ENCODE assay signal across 29 cellular contexts in genomic region chr9:114559830-114560520, GRCh38. TPM values are rescaled to one million over a fixed set of nuclear protein-coding genes. Genes with fewer than 3 reads are reported as not detected.
DNase-seq lines count a peak whose midpoint lies in the region; ATAC-seq and TF ChIP-seq lines count a peak whose summit lies in the region.
"Had no signal": no experiment of that assay in that cellular context is flagged by ENCODE, and none has a peak within 500 bp of the region (broad histone marks: within the 10 kb centered on the region; RNA-seq: fewer than 3 reads in every experiment).

No MANE protein-coding gene starts in this region.

- no peaks in the 10 kb centered on the region for H3K36me3 Mint-ChIP-seq in progenitor cell of endocrine pancreas (ENCODE audit: insufficient read depth)
- H3K36me3 Mint-ChIP-seq: activated naive CD4-positive, alpha-beta T cell treated with anti-CD3 and anti-CD28 coated beads, Interleukin-2, amount 10 ng/mL, durations not matched to agents 7 days and 5 days had no signal

- H3K4me3 Mint-ChIP-seq in progenitor cell of endocrine pancreas (ENCODE audit: low read depth) = no peak overlapping the region
- H3K4me3 Mint-ChIP-seq: activated CD4-positive, alpha-beta T cell treated with anti-CD3 and anti-CD28 coated beads, Interleukin-2, amount 10 ng/mL, durations not matched to agents 7 days and 5 days; activated naive CD4-positive, alpha-beta T cell treated with anti-CD3 and anti-CD28 coated beads, Interleukin-2, amount 10 ng/mL, durations not matched to agents 7 days and 5 days; activated T-helper 1 cell treated with anti-CD3 and anti-CD28 coated beads, Interleukin-12 subunit alpha, Interleukin-12 subunit beta, Interleukin-2, Interleukin-4 antibody, amounts not matched to agents 30 ng/mL and 10 ng/mL and 1 ng/mL, durations not matched to agents 14 hours and 24 hours and 36 hours; CD4-positive, alpha-beta T cell; naive thymus-derived CD8-positive, alpha-beta T cell; T-helper 17 cell had no signal

- H3K9me3 ChIP-seq in heart left ventricle = peaks cover 0 to 4% (median 0%) of the 10 kb centered on the region in 12 donors
- H3K9me3 ChIP-seq: HAP-1, ovary, transverse colon had no signal

- H3K27me3 Mint-ChIP-seq in progenitor cell of endocrine pancreas = no peaks in the 10 kb centered on the region

- H3K27me3 ChIP-seq in heart left ventricle = peaks cover 0 to 16% (median 3%) of the 10 kb centered on the region in 9 donors
- H3K27me3 ChIP-seq: ovary, transverse colon had no signal

- intact Hi-C loops in heart left ventricle (cut with DNase I) = no loop called here

- H3K27ac ChIP-seq in heart left ventricle = no peak overlapping the region
- H3K27ac ChIP-seq: 22Rv1, ovary, SK-N-MC, transverse colon had no signal

- WGBS in heart left ventricle, 4 donors = 54 to 70% (median 62%) methylated on average over 2 of the region's 2 CpGs

- peak; percentile 33 for DNase-seq in DMS 273 (lab: John Stamatoyannopoulos, UW; ENCODE audit: unreplicated experiment)
- DNase-seq in DMS 273 treated with DMSO at 0.1 percent for 48 hours (lab: John Stamatoyannopoulos, UW) = no peak
- DNase-seq in NCI-H748 (lab: John Stamatoyannopoulos, UW; ENCODE audit: unreplicated experiment) = peak; percentile 81
- no peak for DNase-seq in progenitor cell of endocrine pancreas (ENCODE audit: low spot score, unreplicated experiment)
- no peak for DNase-seq in heart left ventricle
- no peak for DNase-seq in HuH-7.5 (ENCODE audit: low spot score)
- DNase-seq: activated CD4-positive, alpha-beta T cell treated with anti-CD3 and anti-CD28 coated beads, Interleukin-2, amount 10 ng/mL, durations not matched to agents 7 days and 5 days; activated naive CD4-positive, alpha-beta T cell treated with anti-CD3 and anti-CD28 coated beads, Interleukin-2, amount 10 ng/mL, durations not matched to agents 7 days and 5 days; amniotic stem cell; CD4-positive, alpha-beta T cell; DMS79 treated with DMSO at 0.1 percent for 48 hours; effector CD8-positive, alpha-beta T cell; foreskin melanocyte; naive thymus-derived CD8-positive, alpha-beta T cell; NCI-H1105 treated with DMSO at 0.1 percent for 48 hours; NCI-H2171; NCI-H524; ovary; RPMI8226; T-helper 17 cell; transverse colon had no signal

- no peak for TF ChIP-seq CTCF in progenitor cell of endocrine pancreas (IDR thresholded peaks at IDR 0.05; ENCODE audit: unreplicated experiment)
- no peak for TF ChIP-seq CTCF in heart left ventricle (IDR thresholded peaks at IDR 0.05)

- H3K36me3 ChIP-seq in heart left ventricle = no peaks in the 10 kb centered on the region
- H3K36me3 ChIP-seq: HAP-1, ovary, transverse colon had no signal

- no peak for TF ChIP-seq POLR2A in heart left ventricle (IDR thresholded peaks at IDR 0.05)

- peak overlapping the region; percentile 31 for H3K27ac Mint-ChIP-seq in progenitor cell of endocrine pancreas
- H3K27ac Mint-ChIP-seq: activated CD4-positive, alpha-beta T cell treated with anti-CD3 and anti-CD28 coated beads, Interleukin-2, amount 10 ng/mL, durations not matched to agents 7 days and 5 days; activated naive CD4-positive, alpha-beta T cell treated with anti-CD3 and anti-CD28 coated beads, Interleukin-2, amount 10 ng/mL, durations not matched to agents 7 days and 5 days; activated T-helper 1 cell treated with anti-CD3 and anti-CD28 coated beads, Interleukin-12 subunit alpha, Interleukin-12 subunit beta, Interleukin-2, Interleukin-4 antibody, amounts not matched to agents 30 ng/mL and 10 ng/mL and 1 ng/mL, durations not matched to agents 14 hours and 24 hours and 36 hours; CD4-positive, alpha-beta T cell; naive thymus-derived CD8-positive, alpha-beta T cell; T-helper 17 cell had no signal

- peaks cover 3% of the 10 kb centered on the region for H3K9me3 Mint-ChIP-seq in progenitor cell of endocrine pancreas (ENCODE audit: low read depth)
- H3K9me3 Mint-ChIP-seq: activated CD4-positive, alpha-beta T cell treated with anti-CD3 and anti-CD28 coated beads, Interleukin-2, amount 10 ng/mL, durations not matched to agents 7 days and 5 days; activated naive CD4-positive, alpha-beta T cell treated with anti-CD3 and anti-CD28 coated beads, Interleukin-2, amount 10 ng/mL, durations not matched to agents 7 days and 5 days; activated T-helper 1 cell treated with anti-CD3 and anti-CD28 coated beads, Interleukin-12 subunit alpha, Interleukin-12 subunit beta, Interleukin-2, Interleukin-4 antibody, amounts not matched to agents 30 ng/mL and 10 ng/mL and 1 ng/mL, durations not matched to agents 14 hours and 24 hours and 36 hours; CD4-positive, alpha-beta T cell had no signal

- H3K4me1 ChIP-seq in heart left ventricle = peaks cover 0 to 9% (median 0%) of the 10 kb centered on the region in 12 donors
- H3K4me1 ChIP-seq: HAP-1, transverse colon had no signal

- H3K4me1 Mint-ChIP-seq in progenitor cell of endocrine pancreas (ENCODE audit: low read depth) = peaks cover 7% of the 10 kb centered on the region
- H3K4me1 Mint-ChIP-seq: activated CD4-positive, alpha-beta T cell treated with anti-CD3 and anti-CD28 coated beads, Interleukin-2, amount 10 ng/mL, durations not matched to agents 7 days and 5 days; activated naive CD4-positive, alpha-beta T cell treated with anti-CD3 and anti-CD28 coated beads, Interleukin-2, amount 10 ng/mL, durations not matched to agents 7 days and 5 days had no signal

- peak; percentile 42 for ATAC-seq in esophagus mucosa
- no peak for ATAC-seq in heart left ventricle
- no peak for ATAC-seq in GM19351 (IDR thresholded peaks at IDR 0.05; ENCODE audit: unreplicated experiment)
- ATAC-seq: left lobe of liver; naive thymus-derived CD8-positive, alpha-beta T cell; sciatic nerve; T-helper 17 cell had no signal

- H3K4me3 ChIP-seq in heart left ventricle = no peak overlapping the region
- H3K4me3 ChIP-seq: HAP-1, ovary, SK-N-MC, transverse colon had no signal

RNA-seq across cellular contexts. Expression of gene ATP6V1G1, which starts 27.6 kb away (rescaled TPM):
- 92.4 TPM for total RNA-seq in esophagus mucosa
- 121 and 123 TPM in 2 replicates for total RNA-seq in progenitor cell of endocrine pancreas
- total RNA-seq in heart left ventricle = 100 to 1,000 TPM in 2 of 9 donors, 10 to 100 TPM in 7; 58.1 to 135 (median 69.1) TPM
- 100 to 1,000 TPM in 1 of 2 donors, 10 to 100 TPM in 1; 85.4 to 136 TPM for polyA plus RNA-seq in heart left ventricle

RNA-seq across cellular contexts. Expression of gene TMEM268, which starts 51.1 kb away (rescaled TPM):
- total RNA-seq in esophagus mucosa (4.5 TPM), progenitor cell of endocrine pancreas (6.5 and 7.1 TPM in 2 replicates), heart left ventricle (1 to 10 TPM; 1.3 to 6.4 (median 3.7) TPM)
- polyA plus RNA-seq in heart left ventricle = 1 to 10 TPM in 1 of 2 donors, under 1 TPM in 1; 0.91 to 1.9 TPM

RNA-seq across cellular contexts. Expression of gene WHRN, which starts 54.7 kb away (rescaled TPM):
- 3.4 TPM for total RNA-seq in esophagus mucosa
- total RNA-seq in progenitor cell of endocrine pancreas = 11.2 and 11.9 TPM in 2 replicates
- total RNA-seq in heart left ventricle = 1 to 10 TPM in 3 of 9 donors, under 1 TPM in 6; 0.12 to 1.4 (median 0.56) TPM
- polyA plus RNA-seq in heart left ventricle = under 1 TPM; 0.37 to 0.61 TPM

Comparison
In these comparisons a context has a peak if more than half of its experiments do, and no peak if none do; other contexts are left out.
1. DNase-seq: peak in DMS 273 (single experiment) and NCI-H748 (single experiment); none in DMS 273 treated with DMSO at 0.1 percent for 48 hours (single experiment), progenitor cell of endocrine pancreas (single experiment), heart left ventricle (0 of 5) and HuH-7.5 (single experiment).